Comparison of ENCODE assay signal across 8 cellular contexts in genomic region chr9:109779711-109780452, GRCh38. TPM values are rescaled to one million over a fixed set of nuclear protein-coding genes. Genes with fewer than 3 reads are reported as not detected.
A peak's percentile ranks its signal among the peaks of the same experiment; 100 is the strongest.
DNase-seq lines count a peak whose midpoint lies in the region; ATAC-seq and TF ChIP-seq lines count a peak whose summit lies in the region.

PALM2AKAP2 (plus strand) TSS chr9:109780198; CDS start chr9:109780489, 291 bp downstream.

- H3K4me1 ChIP-seq in body of pancreas = peaks cover 12% of the 10 kb centered on the region
- no peaks in the 10 kb centered on the region for H3K4me1 ChIP-seq in iPS-18a (ENCODE audit: control insufficient read depth, low read depth, low read length)

- ATAC-seq in body of pancreas (peak; percentile 72), GM21619 (IDR thresholded peaks at IDR 0.05; ENCODE audit: unreplicated experiment) (no peak)

- H3K9me3 ChIP-seq in body of pancreas = no peaks in the 10 kb centered on the region
- H3K9me3 ChIP-seq in iPS-18a (ENCODE audit: control insufficient read depth, low read depth, low read length) = no peaks in the 10 kb centered on the region

- H3K27ac ChIP-seq in body of pancreas (peak within 1 kb of the TSS in 1 of 4 donors; percentile 5), iPS-18a (ENCODE audit: low read length) (no peak within 1 kb of the TSS)

- DNase-seq in DMS79 (lab: John Stamatoyannopoulos, UW) = peak; percentile 2
- peak; percentile 58 for DNase-seq in NCI-H1105 treated with DMSO at 0.1 percent for 48 hours (lab: John Stamatoyannopoulos, UW)
- peak; percentile 22 to 57 (median 36) for DNase-seq in body of pancreas
- no peak for DNase-seq in skeletal muscle cell (ENCODE audit: low read depth)
- DNase-seq in effector CD4-positive, alpha-beta T cell = no peak
- DNase-seq in activated CD4-positive, alpha-beta T cell treated with anti-CD3 and anti-CD28 coated beads, Interleukin-2, amount 50 U/mL, for 1 hour = no peak

- peak within 1 kb of the TSS; percentile 57 for H3K9ac ChIP-seq in iPS-18a (ENCODE audit: low read length)

- TF ChIP-seq CTCF in body of pancreas (IDR thresholded peaks at IDR 0.05) = peak in 1 of 7 experiments; percentile 30

- no peaks in the 10 kb centered on the region for H3K27me3 ChIP-seq in body of pancreas
- H3K27me3 ChIP-seq in iPS-18a (ENCODE audit: control insufficient read depth, insufficient read depth, low read length) = peaks cover 30% of the 10 kb centered on the region

- WGBS in body of pancreas, 2 donors = 0 to 1% methylated on average over 15 to 85 of the region's 85 CpGs

- no peak for TF ChIP-seq POLR2A in body of pancreas (IDR thresholded peaks at IDR 0.05)

- no peaks in the 10 kb centered on the region for H3K36me3 ChIP-seq in body of pancreas (replicated peaks in 1 of 2; ENCODE audit: insufficient read depth in 1 of 2, low read depth in 2 of 2)
- no peaks in the 10 kb centered on the region for H3K36me3 ChIP-seq in iPS-18a (ENCODE audit: control insufficient read depth, low read depth, low read length)

- H3K4me3 ChIP-seq in body of pancreas (no peak within 1 kb of the TSS), iPS-18a (ENCODE audit: low read length) (peak within 1 kb of the TSS; percentile 77), skeletal muscle cell (ENCODE audit: low read depth, low read length) (peak within 1 kb of the TSS; percentile 82)

- intact Hi-C loops in body of pancreas (cut with DNase I) = no loop called here

RNA-seq across cellular contexts. Expression of gene PALM2AKAP2, which starts in this region (rescaled TPM):
- 1 to 10 TPM in 1 of 2 donors, under 1 TPM in 1; 0.99 to 2.1 TPM for total RNA-seq in body of pancreas

Comparison
In these comparisons a context has a peak if more than half of its experiments do, and no peak if none do; other contexts are left out.
1. DNase-seq: peak in DMS79 (single experiment), NCI-H1105 treated with DMSO at 0.1 percent for 48 hours (single experiment) and body of pancreas (4 of 4); none in skeletal muscle cell (single experiment), effector CD4-positive, alpha-beta T cell (single experiment) and activated CD4-positive, alpha-beta T cell treated with anti-CD3 and anti-CD28 coated beads, Interleukin-2, amount 50 U/mL, for 1 hour (single experiment).
2. H3K4me3 ChIP-seq: peak in iPS-18a (single experiment) and skeletal muscle cell (single experiment); none in body of pancreas (0 of 2).